8 cellular contexts compared by ENCODE assay signal in the genomic region with DNA sequence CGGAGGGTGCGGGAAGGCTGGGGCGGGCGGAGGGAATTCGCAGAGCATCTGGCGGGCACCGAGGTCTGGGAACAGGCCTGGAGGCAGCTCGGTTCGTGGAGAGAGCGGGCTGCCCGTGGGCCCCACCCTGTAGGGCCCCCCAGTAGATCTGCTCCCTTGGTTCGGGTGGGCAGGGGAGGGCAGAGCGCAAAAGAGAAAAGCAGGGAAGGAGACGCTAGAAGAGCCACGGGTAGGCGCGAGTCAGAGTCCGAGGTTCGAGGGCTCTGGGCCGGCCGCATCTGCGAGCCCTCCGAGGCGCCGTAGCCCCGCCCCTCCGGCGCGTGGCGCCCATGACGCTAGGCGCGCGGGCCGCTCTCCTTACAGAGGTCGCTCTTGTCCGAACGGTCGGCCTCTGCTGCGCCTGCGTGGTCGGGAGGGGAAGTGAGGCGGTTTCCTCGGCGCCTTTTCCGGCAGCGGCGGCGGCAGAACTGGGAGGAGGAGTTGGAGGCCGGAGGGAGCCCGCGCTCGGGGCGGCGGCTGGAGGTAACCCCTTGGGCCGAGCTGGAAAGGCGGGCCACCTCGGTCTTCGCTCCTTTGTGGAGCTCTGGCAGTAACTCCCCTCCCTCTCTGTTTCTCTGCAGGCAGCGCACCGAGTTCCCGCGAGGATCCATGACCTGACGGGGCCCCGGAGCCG. TPM values are rescaled to one million over a fixed set of nuclear protein-coding genes. Genes with fewer than 3 reads are reported as not detected.
DNase-seq lines count a peak whose midpoint lies in the region; ATAC-seq and TF ChIP-seq lines count a peak whose summit lies in the region.

A gene (plus strand): TSS at position 447 of the 673 bp plus-strand sequence. CDS start 655 bp downstream, outside the sequence.

- peak within 1 kb of the TSS; percentile 94 for H2AFZ ChIP-seq in IMR-90 (replicated peaks; ENCODE audit: low read length, poor library complexity)

- H2AK5ac ChIP-seq in IMR-90 (ENCODE audit: low read depth, low read length), result peak within 1 kb of the TSS; percentile 94

- CTCF ChIA-PET in IMR-90 (lab: Yijun Ruan, JAX), result interaction anchor here (0.8 to 1.1 kb wide), 2 partner anchors 13 to 27 kb away, joined by 4 to 5 read pairs; no protein-coding TSS in a partner anchor

- H4K20me1 ChIP-seq in IMR-90 (ENCODE audit: insufficient read depth, low read length), result peaks cover 39% of the 10 kb centered on the region

- H3K9me3 ChIP-seq in IMR-90 (ENCODE audit: control insufficient read depth, insufficient read depth, low read length), result no peaks in the 10 kb centered on the region

- peak; percentile 26; the same call in 1 of the 2 replicates for TF ChIP-seq CTCF in IMR-90 (conservative IDR thresholded peaks at IDR 0.05; ENCODE audit: low read depth, low read length)

- H4K91ac ChIP-seq in IMR-90 (ENCODE audit: insufficient read depth, low read depth, low read length), result peak within 1 kb of the TSS; percentile 95

- peak within 1 kb of the TSS; percentile 95 for H3K9ac ChIP-seq in IMR-90 (ENCODE audit: low read depth, low read length)

- peak within 1 kb of the TSS; percentile 98 for H3K27ac ChIP-seq in IMR-90 (ENCODE audit: insufficient read depth, low read length)
- peak within 1 kb of the TSS; percentile 98 for H3K27ac ChIP-seq in epithelial cell of prostate

- dilution Hi-C loops in IMR-90 (cut with HindIII; ENCODE audit: low sequenced_read_pairs, unreplicated experiment), result no loop called here

- peak within 1 kb of the TSS; percentile 85 for H3K4me2 ChIP-seq in IMR-90 (ENCODE audit: low read depth, low read length)

- peak within 1 kb of the TSS; percentile 84 for H3K4me3 ChIP-seq in IMR-90 (ENCODE audit: insufficient read depth, low read depth, low read length)

- H4K5ac ChIP-seq in IMR-90 (ENCODE audit: low read depth, low read length), result peak within 1 kb of the TSS; percentile 68

- peak within 1 kb of the TSS; percentile 91 for H2BK5ac ChIP-seq in IMR-90 (ENCODE audit: low read depth, low read length, poor library complexity, severe bottlenecking)

- peak within 1 kb of the TSS; percentile 59 for H3K18ac ChIP-seq in IMR-90 (ENCODE audit: low read depth, low read length)

- POLR2A ChIA-PET in IMR-90 (lab: Charles Lee; ENCODE audit: unreplicated experiment), result interaction anchor here (0.6 to 1.1 kb wide), 6 partner anchors 13 to 317 kb away, joined by 3 to 4 read pairs (median 4); no protein-coding TSS in a partner anchor

- peak within 1 kb of the TSS; percentile 90 for H3K56ac ChIP-seq in IMR-90 (ENCODE audit: extremely low read depth, insufficient read depth, low read length)

- H3K36me3 ChIP-seq in IMR-90 (ENCODE audit: control insufficient read depth, insufficient read depth, low read length), result peaks cover 5% of the 10 kb centered on the region

- H2AK9ac ChIP-seq in IMR-90 (replicated peaks; ENCODE audit: low read depth, low read length, poor library complexity), result peak within 1 kb of the TSS; percentile 99

- H2BK15ac ChIP-seq in IMR-90 (ENCODE audit: low read depth, low read length), result no peak within 1 kb of the TSS; the same call in 1 of the 3 replicates

- DNase-seq in DMS114 treated with DMSO at 0.1 percent for 48 hours (lab: John Stamatoyannopoulos, UW; ENCODE audit: unreplicated experiment), result peak; percentile 83
- peak; percentile 96 for DNase-seq in IMR-90
- DNase-seq in OCI-M1 (lab: John Stamatoyannopoulos, UW), result peak; percentile 96
- DNase-seq in activated T-cell treated with anti-CD3 and anti-CD28 coated beads for 4 hours, result peak; percentile 91
- DNase-seq in epithelial cell of prostate (ENCODE audit: low read depth, low spot score), result peak; percentile 80
- DNase-seq in mucosa of gallbladder (ENCODE audit: low spot score), result peak; percentile 98
- DNase-seq in stimulated activated CD8-positive, alpha-beta memory T cell treated with anti-CD3 and anti-CD28 coated beads, Interleukin-4, amount 100 ng/mL, for 4 hours (ENCODE audit: low read depth in 2 of 2, low spot score in 1 of 2), result peak; percentile 90 to 94

- TF ChIP-seq POLR2A in IMR-90 (IDR thresholded peaks at IDR 0.05; ENCODE audit: low read depth, low read length), result peak; percentile 92

- intact Hi-C loops in IMR-90 (cut with micrococcal nuclease), result loop anchor here (1.0 to 2.0 kb wide), 4 partner anchors 29 to 213 kb away; no protein-coding TSS in a partner anchor

- peaks cover 7% of the 10 kb centered on the region; the same call in 1 of the 2 replicates for H3K9me1 ChIP-seq in IMR-90 (ENCODE audit: insufficient read depth, low read length)

- H3K79me1 ChIP-seq in IMR-90 (ENCODE audit: low read depth in 1 of 2, low read length in 2 of 2), result peaks cover 7 to 19% of the 10 kb centered on the region in 2 experiments; a peak in 3 of 4 replicates

- H4K8ac ChIP-seq in IMR-90 (ENCODE audit: low read depth in 2 of 2, low read length in 2 of 2), result peak within 1 kb of the TSS; percentile 88 to 98

- peak within 1 kb of the TSS; percentile 96 for H3K4ac ChIP-seq in IMR-90 (ENCODE audit: low read depth, low read length)

- H2BK120ac ChIP-seq in IMR-90 (ENCODE audit: low read depth, low read length), result peak within 1 kb of the TSS; percentile 91

- no peak within 1 kb of the TSS for H2BK20ac ChIP-seq in IMR-90 (ENCODE audit: low read depth, low read length)

- peak within 1 kb of the TSS; percentile 96 for H3K23ac ChIP-seq in IMR-90 (ENCODE audit: low read depth, low read length)

- TF ChIP-seq RAD21 in IMR-90 (IDR thresholded peaks at IDR 0.05; ENCODE audit: low read length), result peak; percentile 27

- H3K4me1 ChIP-seq in IMR-90 (ENCODE audit: control insufficient read depth, insufficient read depth, low read length), result peaks cover 2% of the 10 kb centered on the region; the same call in 1 of the 2 replicates

- in situ Hi-C loops in IMR-90 (cut with MboI; ENCODE audit: low sequenced_read_pairs), result no loop called here

- H3K27me3 ChIP-seq in IMR-90 (ENCODE audit: control insufficient read depth, insufficient read depth, low read length), result no peaks in the 10 kb centered on the region

- no TSS peak for BruUV-seq in IMR-90 (replicated peaks; lab: Mats Ljungman, UMichigan)

- 0% methylated on average over 21 of the region's 66 CpGs; no CpG with 5 or more reads in 1 of the 2 experiments for WGBS in IMR-90 (ENCODE audit: extremely low coverage in 2 of 2, insufficient read length in 1 of 2), 2 experiments

- H3K14ac ChIP-seq in IMR-90 (replicated peaks; ENCODE audit: low read depth, low read length), result peak within 1 kb of the TSS; percentile 97

- peak; percentile 85 for ATAC-seq in GM21528 (IDR thresholded peaks at IDR 0.05; ENCODE audit: low FRiP score, unreplicated experiment)
- ATAC-seq in IMR-90 (ENCODE audit: low read depth), result peak; percentile 97

TF ChIP-seq in IMR-90, 13 proteins besides CTCF, POLR2A, EP300 and RAD21:
- TF ChIP-seq CEBPB (IDR thresholded peaks at IDR 0.05; ENCODE audit: low read depth, low read length) (no peak), SMC3 (IDR thresholded peaks at IDR 0.05; ENCODE audit: low read depth, low read length) (0 out of 2 replicates have a peak, but pooled peaks have one; percentile 14), RFX5 (IDR thresholded peaks at IDR 0.05; ENCODE audit: low read depth, low read length) (no peak), FOS (IDR thresholded peaks at IDR 0.05; ENCODE audit: low read depth, low read length) (no peak), MXI1 (IDR thresholded peaks at IDR 0.05; ENCODE audit: borderline replicate concordance, low read depth, low read length) (peak; percentile 64; the same call in 1 of the 2 replicates), MAFK (IDR thresholded peaks at IDR 0.05; ENCODE audit: low read depth, low read length) (no peak), RCOR1 (IDR thresholded peaks at IDR 0.05; ENCODE audit: insufficient replicate concordance, low read length) (no peak), CHD1 (IDR thresholded peaks at IDR 0.05; ENCODE audit: low read depth, low read length) (no peak), NFE2L2 (IDR thresholded peaks at IDR 0.05; ENCODE audit: low read depth, low read length) (no peak), BHLHE40 (IDR thresholded peaks at IDR 0.05; ENCODE audit: low read depth, low read length) (peak; percentile 50; the same call in 1 of the 2 replicates), MAZ (IDR thresholded peaks at IDR 0.05; ENCODE audit: borderline replicate concordance, low read depth, low read length) (peak; percentile 90; the same call in 1 of the 2 replicates)
- TF ChIP-seq, protein P1, sequence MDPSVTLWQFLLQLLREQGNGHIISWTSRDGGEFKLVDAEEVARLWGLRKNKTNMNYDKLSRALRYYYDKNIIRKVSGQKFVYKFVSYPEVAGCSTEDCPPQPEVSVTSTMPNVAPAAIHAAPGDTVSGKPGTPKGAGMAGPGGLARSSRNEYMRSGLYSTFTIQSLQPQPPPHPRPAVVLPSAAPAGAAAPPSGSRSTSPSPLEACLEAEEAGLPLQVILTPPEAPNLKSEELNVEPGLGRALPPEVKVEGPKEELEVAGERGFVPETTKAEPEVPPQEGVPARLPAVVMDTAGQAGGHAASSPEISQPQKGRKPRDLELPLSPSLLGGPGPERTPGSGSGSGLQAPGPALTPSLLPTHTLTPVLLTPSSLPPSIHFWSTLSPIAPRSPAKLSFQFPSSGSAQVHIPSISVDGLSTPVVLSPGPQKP (IDR thresholded peaks at IDR 0.05; ENCODE audit: borderline replicate concordance, low read depth, low read length), result no peak
- TF ChIP-seq, protein P2, sequence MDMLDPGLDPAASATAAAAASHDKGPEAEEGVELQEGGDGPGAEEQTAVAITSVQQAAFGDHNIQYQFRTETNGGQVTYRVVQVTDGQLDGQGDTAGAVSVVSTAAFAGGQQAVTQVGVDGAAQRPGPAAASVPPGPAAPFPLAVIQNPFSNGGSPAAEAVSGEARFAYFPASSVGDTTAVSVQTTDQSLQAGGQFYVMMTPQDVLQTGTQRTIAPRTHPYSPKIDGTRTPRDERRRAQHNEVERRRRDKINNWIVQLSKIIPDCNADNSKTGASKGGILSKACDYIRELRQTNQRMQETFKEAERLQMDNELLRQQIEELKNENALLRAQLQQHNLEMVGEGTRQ (IDR thresholded peaks at IDR 0.05; ENCODE audit: low read depth, low read length), result peak; percentile 72; the same call in 1 of the 2 replicates

RNA-seq across cellular contexts. Expression of the gene that starts here (rescaled TPM):
- total RNA-seq in IMR-90 (2012; rRNA removed) (40.1 and 65.8 TPM in 2 replicates), mucosa of gallbladder (62.0 TPM)
- polyA plus RNA-seq in IMR-90 (2012; rRNA removed), result 28.8 and 32.1 TPM in 2 replicates
- polyA plus RNA-seq in IMR-90 (2012; cell fraction: cytosol; rRNA removed), result 22.1 and 31.2 TPM in 2 replicates
- 16.1 and 17.6 TPM in 2 replicates for polyA plus RNA-seq in IMR-90 (2012; cell fraction: nucleus; rRNA removed; ENCODE audit: low replicate concordance)

Comparison
In these comparisons a context has a peak if more than half of its experiments do, and no peak if none do; other contexts are left out.
1. Peak in every context shown above with its lines: DNase-seq, ATAC-seq, H3K4me3 ChIP-seq and H3K27ac ChIP-seq.